8 cellular contexts compared by ENCODE assay signal in the genomic region with DNA sequence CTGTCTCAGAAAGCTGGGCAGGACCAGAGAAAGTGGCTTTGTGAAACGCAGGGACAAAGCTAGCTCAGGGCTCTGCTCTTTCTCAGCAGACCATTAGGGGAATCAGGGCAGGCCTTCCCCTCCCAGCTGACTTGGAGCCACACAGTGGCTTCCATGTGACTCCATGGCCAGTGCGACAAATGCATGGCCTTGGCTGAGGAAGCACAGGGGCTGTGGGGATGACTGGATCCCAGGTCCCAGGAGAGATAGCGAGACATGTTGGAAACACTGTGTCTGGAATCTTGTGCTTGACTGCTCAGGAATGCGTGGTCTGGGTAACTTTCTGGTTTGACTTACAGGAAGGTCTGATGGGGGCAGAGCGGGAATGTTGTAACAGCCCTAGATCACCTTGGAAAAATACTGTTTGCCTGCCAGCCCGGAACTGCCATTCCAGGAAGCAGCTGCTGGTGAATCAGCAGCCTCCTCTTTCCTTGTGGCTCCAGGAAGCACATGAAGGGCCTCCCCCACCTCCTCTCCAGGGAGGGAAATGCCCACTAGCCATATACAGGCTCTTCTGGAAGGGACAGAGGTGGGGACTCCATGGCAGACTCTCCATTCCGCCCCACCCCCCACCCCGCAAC.
A peak's percentile ranks its signal among the peaks of the same experiment; 100 is the strongest.
DNase-seq lines count a peak whose midpoint lies in the region; ATAC-seq and TF ChIP-seq lines count a peak whose summit lies in the region.

No MANE protein-coding gene starts in this region.

- H3K4me3 Mint-ChIP-seq in T-helper 2 cell treated with Interferon-gamma antibody and Interleukin-4, amounts not matched to agents 5 μg/mL and 100 μg/mL, for 36 hours = no peak overlapping the region
- H3K4me3 Mint-ChIP-seq in naive thymus-derived CD8-positive, alpha-beta T cell = no peak overlapping the region

- TF ChIP-seq CTCF in VCaP (conservative IDR thresholded peaks at IDR 0.05) = no peak
- peak in 1 of 12 donors; percentile 7 for TF ChIP-seq CTCF in heart left ventricle (IDR thresholded peaks at IDR 0.05)

- no peaks in the 10 kb centered on the region for H3K27me3 ChIP-seq in heart left ventricle
- H3K27me3 ChIP-seq in skeletal muscle satellite cell (ENCODE audit: control insufficient read depth, insufficient read depth, low read length) = no peaks in the 10 kb centered on the region

- peaks cover 25% of the 10 kb centered on the region for H3K4me1 Mint-ChIP-seq in T-helper 2 cell treated with Interferon-gamma antibody and Interleukin-4, amounts not matched to agents 5 μg/mL and 100 μg/mL, for 36 hours (ENCODE audit: low read depth)
- peaks cover 5 to 34% (median 11%) of the 10 kb centered on the region in 4 donors for H3K4me1 Mint-ChIP-seq in naive thymus-derived CD8-positive, alpha-beta T cell

- DNase-seq in T-helper 2 cell treated with Interferon-gamma antibody and Interleukin-4, amounts not matched to agents 5 μg/mL and 100 μg/mL, for 36 hours (ENCODE audit: low spot score) = no peak
- no peak for DNase-seq in T-helper 2 cell
- DNase-seq in heart left ventricle = peak; percentile 66 to 87 (median 73)
- DNase-seq in stimulated activated CD4-positive, alpha-beta T cell treated with anti-CD3 and anti-CD28 coated beads, Interleukin-2, amount 100 ng/mL, for 48 hours = no peak
- no peak for DNase-seq in naive thymus-derived CD8-positive, alpha-beta T cell
- DNase-seq in effector CD4-positive, alpha-beta T cell = no peak

- peak overlapping the region; percentile 90 for H3K9ac ChIP-seq in skeletal muscle satellite cell (ENCODE audit: low read depth, low read length)

- peaks cover 5% of the 10 kb centered on the region for H3K9me3 Mint-ChIP-seq in T-helper 2 cell treated with Interferon-gamma antibody and Interleukin-4, amounts not matched to agents 5 μg/mL and 100 μg/mL, for 36 hours
- no peaks in the 10 kb centered on the region for H3K9me3 Mint-ChIP-seq in naive thymus-derived CD8-positive, alpha-beta T cell

- peaks cover 12% of the 10 kb centered on the region for H3K27me3 Mint-ChIP-seq in T-helper 2 cell treated with Interferon-gamma antibody and Interleukin-4, amounts not matched to agents 5 μg/mL and 100 μg/mL, for 36 hours (ENCODE audit: low read depth)
- no peaks in the 10 kb centered on the region for H3K27me3 Mint-ChIP-seq in naive thymus-derived CD8-positive, alpha-beta T cell

- H3K27ac Mint-ChIP-seq in T-helper 2 cell treated with Interferon-gamma antibody and Interleukin-4, amounts not matched to agents 5 μg/mL and 100 μg/mL, for 36 hours = peak overlapping the region; percentile 45
- peak overlapping the region in 4 of 10 donors; percentile 7 to 65 (median 52) for H3K27ac Mint-ChIP-seq in naive thymus-derived CD8-positive, alpha-beta T cell

- H3K4me2 ChIP-seq in skeletal muscle satellite cell (ENCODE audit: low read length) = peak overlapping the region; percentile 71

- TF ChIP-seq POLR2A in heart left ventricle (IDR thresholded peaks at IDR 0.05) = no peak

- POLR2A ChIA-PET in naive thymus-derived CD8-positive, alpha-beta T cell (lab: Charles Lee) = interaction anchor here (0.6 kb wide), 1 partner anchor 206 kb away, joined by 5 read pairs; no protein-coding TSS in a partner anchor

- no peak overlapping the region for H3K4me3 ChIP-seq in heart left ventricle
- peak overlapping the region; percentile 50 for H3K4me3 ChIP-seq in skeletal muscle satellite cell (ENCODE audit: low read length)

- 32 to 42% (median 37%) methylated on average over 8 of the region's 8 CpGs for WGBS in heart left ventricle, 4 donors

- no peaks in the 10 kb centered on the region for H3K36me3 ChIP-seq in heart left ventricle
- no peaks in the 10 kb centered on the region for H3K36me3 ChIP-seq in skeletal muscle satellite cell (ENCODE audit: insufficient read depth, low read length)

- intact Hi-C loops in heart left ventricle (cut with DNase I) = loop anchor here in 8 of 10 donors (5.0 to 10.0 kb wide), 6 partner anchors 34 to 136 kb away; a partner anchor contains a TSS

- H3K9me3 ChIP-seq in heart left ventricle (no peaks in the 10 kb centered on the region), skeletal muscle satellite cell (replicated peaks; ENCODE audit: low read length) (no peaks in the 10 kb centered on the region)

- H3K27ac ChIP-seq in VCaP (peak overlapping the region; percentile 96), heart left ventricle (peak overlapping the region; percentile 31 to 94 (median 76))

- peak; percentile 52 to 90 (median 80) for ATAC-seq in heart left ventricle
- ATAC-seq in naive thymus-derived CD8-positive, alpha-beta T cell = no peak

- H3K4me1 ChIP-seq in heart left ventricle = peaks cover 2 to 67% (median 32%) of the 10 kb centered on the region in 12 donors
- peaks cover 86% of the 10 kb centered on the region for H3K4me1 ChIP-seq in skeletal muscle satellite cell (ENCODE audit: control insufficient read depth, insufficient read depth, low read length)

- peaks cover 5% of the 10 kb centered on the region for H3K36me3 Mint-ChIP-seq in T-helper 2 cell treated with Interferon-gamma antibody and Interleukin-4, amounts not matched to agents 5 μg/mL and 100 μg/mL, for 36 hours (ENCODE audit: low read depth)
- H3K36me3 Mint-ChIP-seq in naive thymus-derived CD8-positive, alpha-beta T cell = peaks cover 0 to 3% (median 0%) of the 10 kb centered on the region in 3 donors

Comparison
In these comparisons a context has a peak if more than half of its experiments do, and no peak if none do; other contexts are left out.
1. DNase-seq: peak in heart left ventricle (5 of 5); none in T-helper 2 cell treated with Interferon-gamma antibody and Interleukin-4, amounts not matched to agents 5 μg/mL and 100 μg/mL, for 36 hours (single experiment), T-helper 2 cell (0 of 5), stimulated activated CD4-positive, alpha-beta T cell treated with anti-CD3 and anti-CD28 coated beads, Interleukin-2, amount 100 ng/mL, for 48 hours (0 of 2), naive thymus-derived CD8-positive, alpha-beta T cell (0 of 10) and effector CD4-positive, alpha-beta T cell (single experiment).
2. ATAC-seq: peak in heart left ventricle (4 of 4); none in naive thymus-derived CD8-positive, alpha-beta T cell (0 of 2).